In the genomic region with DNA sequence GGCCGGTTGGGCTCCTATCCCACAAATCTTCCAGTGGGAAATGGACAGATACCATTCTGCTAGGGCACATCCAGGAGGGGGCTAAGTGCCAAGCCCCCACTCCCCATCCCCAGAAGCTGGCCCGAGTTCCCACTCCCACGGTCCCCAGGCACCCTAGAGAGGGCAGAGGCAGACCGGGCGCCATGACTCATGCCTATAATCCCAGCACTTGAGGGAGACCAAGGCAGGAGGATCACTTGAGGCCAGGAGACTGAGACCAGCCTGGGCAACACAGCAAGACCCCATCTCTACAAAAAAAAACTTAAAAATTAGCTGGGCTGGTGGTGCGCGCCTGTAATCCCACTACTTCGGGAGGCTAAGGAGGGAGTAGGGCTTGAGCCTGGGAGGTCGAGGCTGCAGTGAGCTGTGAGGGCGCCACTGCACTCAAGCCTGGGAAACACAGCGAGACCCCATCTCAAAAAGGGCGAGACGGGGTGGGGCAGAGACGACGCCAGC, we compare ENCODE assay signal across 8 cellular contexts. TPM values are rescaled to one million over a fixed set of nuclear protein-coding genes. Genes with fewer than 3 reads are reported as not detected.
DNase-seq lines count a peak whose midpoint lies in the region; ATAC-seq and TF ChIP-seq lines count a peak whose summit lies in the region.

No MANE protein-coding gene starts in this region.

- no peak overlapping the region for H3K23ac ChIP-seq in trophoblast cell (ENCODE audit: low read length)

- H4K91ac ChIP-seq in trophoblast cell (ENCODE audit: low read depth, low read length) = peak overlapping the region; percentile 87

- no CpG with 5 or more reads among the region's 15 CpGs for WGBS in trophoblast cell (ENCODE audit: extremely low coverage, insufficient coverage, insufficient read length)

- H3K4me3 ChIP-seq in DOHH2 (ENCODE audit: low read length) (peak overlapping the region; percentile 78), fibroblast of mammary gland (ENCODE audit: control insufficient read depth, low read depth, low read length) (peak overlapping the region; percentile 59), trophoblast cell (ENCODE audit: low read depth, low read length) (peak overlapping the region; percentile 90)

- H3K36me3 ChIP-seq in DOHH2 (ENCODE audit: control insufficient read depth, low read length) (peaks cover 3% of the 10 kb centered on the region; the same call in 1 of the 2 replicates), trophoblast cell (ENCODE audit: control insufficient read depth in 1 of 2, insufficient read depth in 2 of 2, low read length in 2 of 2) (peaks cover 12 to 16% of the 10 kb centered on the region in 2 experiments)

- H2BK12ac ChIP-seq in trophoblast cell (ENCODE audit: low read length) = peak overlapping the region; percentile 62

- peak overlapping the region; percentile 59 for H4K8ac ChIP-seq in trophoblast cell (ENCODE audit: low read depth, low read length)

- ATAC-seq in HG02610 (IDR thresholded peaks at IDR 0.05; ENCODE audit: unreplicated experiment) (no peak), HG02571 (IDR thresholded peaks at IDR 0.05; ENCODE audit: unreplicated experiment) (no peak)

- peak overlapping the region; percentile 75 for H2BK120ac ChIP-seq in trophoblast cell (ENCODE audit: insufficient read depth, low read length, poor library complexity)

- peak overlapping the region; percentile 100 for H3K4ac ChIP-seq in trophoblast cell (ENCODE audit: low read depth, low read length)

- peak overlapping the region; percentile 53 for H2BK5ac ChIP-seq in trophoblast cell (ENCODE audit: low read depth, low read length, poor library complexity)

- no peaks in the 10 kb centered on the region for H3K9me3 ChIP-seq in DOHH2 (ENCODE audit: control insufficient read depth, insufficient read depth, low read length)
- H3K9me3 ChIP-seq in trophoblast cell (ENCODE audit: insufficient read depth, low read depth, low read length) = no peaks in the 10 kb centered on the region

- H3K27ac ChIP-seq in DOHH2 (ENCODE audit: low read depth, low read length) (no peak overlapping the region), trophoblast cell (ENCODE audit: low read depth, low read length) (peak overlapping the region; percentile 69)

- peak overlapping the region; percentile 67 for H2AFZ ChIP-seq in trophoblast cell (ENCODE audit: insufficient read depth, low read length, poor library complexity)

- peaks cover 10% of the 10 kb centered on the region; the same call in 1 of the 2 replicates for H4K20me1 ChIP-seq in DOHH2 (ENCODE audit: control insufficient read depth, insufficient read depth, low read depth, low read length)

- H3F3A ChIP-seq in DOHH2 (ENCODE audit: control insufficient read depth, insufficient read depth) = peaks cover 7% of the 10 kb centered on the region; the same call in 1 of the 2 replicates

- TF ChIP-seq CTCF in DOHH2 (IDR thresholded peaks at IDR 0.05; ENCODE audit: low read depth, low read length, poor library complexity, severe bottlenecking) (peak; percentile 37), fibroblast of mammary gland (conservative IDR thresholded peaks at IDR 0.05; ENCODE audit: control insufficient read depth, insufficient read depth, low read depth, low read length) (no peak)

- H3K27me3 ChIP-seq in DOHH2 (ENCODE audit: control insufficient read depth, low read length) = no peaks in the 10 kb centered on the region
- H3K27me3 ChIP-seq in trophoblast cell (ENCODE audit: insufficient read depth, low read length) = no peaks in the 10 kb centered on the region

- H3K9ac ChIP-seq in trophoblast cell (ENCODE audit: low read length) = peak overlapping the region; percentile 51

- peak overlapping the region; percentile 69 for H3K4me2 ChIP-seq in DOHH2 (ENCODE audit: low read length)
- H3K4me2 ChIP-seq in trophoblast cell (ENCODE audit: low read length) = peak overlapping the region; percentile 58

- H4K12ac ChIP-seq in trophoblast cell (ENCODE audit: low read depth, low read length) = peak overlapping the region; percentile 77

- peak overlapping the region; percentile 99 for H3K18ac ChIP-seq in trophoblast cell (ENCODE audit: low read length)

- H3K9me2 ChIP-seq in DOHH2 (replicated peaks; ENCODE audit: control insufficient read depth, low read length) = no peaks in the 10 kb centered on the region

- peak overlapping the region; percentile 95 for H2AK5ac ChIP-seq in trophoblast cell (ENCODE audit: low read length)

- peak overlapping the region; percentile 95 for H3K14ac ChIP-seq in trophoblast cell (ENCODE audit: low read length)

- DNase-seq in RPMI7951 (ENCODE audit: low read depth) (peak; percentile 40), fibroblast of mammary gland (ENCODE audit: low read depth) (peak; percentile 31), trophoblast cell (no peak), NCI-H2029 (lab: John Stamatoyannopoulos, UW) (no peak)
- DNase-seq in activated CD4-positive, CD25-positive, alpha-beta regulatory T cell treated with anti-CD3 and anti-CD28 coated beads, Interleukin-2, amount 50 U/mL, for 72 hours = no peak

- H3K79me1 ChIP-seq in trophoblast cell (ENCODE audit: low read length) = peaks cover 23% of the 10 kb centered on the region

- H3K4me1 ChIP-seq in DOHH2 (ENCODE audit: control insufficient read depth, low read length) (peaks cover 44% of the 10 kb centered on the region), trophoblast cell (ENCODE audit: control insufficient read depth in 1 of 2, insufficient read depth in 2 of 2, low read length in 2 of 2) (peaks cover 10 to 18% of the 10 kb centered on the region in 2 experiments)

- H3K79me2 ChIP-seq in DOHH2 (ENCODE audit: control insufficient read depth, low read length) = peaks cover 20% of the 10 kb centered on the region
- H3K79me2 ChIP-seq in trophoblast cell (ENCODE audit: control insufficient read depth, insufficient read depth, low read length, poor library complexity) = peaks cover 33% of the 10 kb centered on the region

RNA-seq across cellular contexts. Expression of gene GNA12, which starts 0.9 kb away (rescaled TPM):
- 17.8 and 20.8 TPM in 2 replicates for total RNA-seq in RPMI7951 (2014; rRNA removed; shearing (Covaris generic))
- polyA plus RNA-seq in trophoblast cell (2013) = 166 and 173 TPM in 2 replicates

Comparison
In these comparisons a context has a peak if more than half of its experiments do, and no peak if none do; other contexts are left out.
1. DNase-seq: peak in RPMI7951 (single experiment) and fibroblast of mammary gland (single experiment); none in trophoblast cell (0 of 2), NCI-H2029 (single experiment) and activated CD4-positive, CD25-positive, alpha-beta regulatory T cell treated with anti-CD3 and anti-CD28 coated beads, Interleukin-2, amount 50 U/mL, for 72 hours (single experiment).
2. Peak in every context shown above with its lines, with median percentiles within 50 percentile points of each other: H3K4me3 ChIP-seq.